In the genomic region with DNA sequence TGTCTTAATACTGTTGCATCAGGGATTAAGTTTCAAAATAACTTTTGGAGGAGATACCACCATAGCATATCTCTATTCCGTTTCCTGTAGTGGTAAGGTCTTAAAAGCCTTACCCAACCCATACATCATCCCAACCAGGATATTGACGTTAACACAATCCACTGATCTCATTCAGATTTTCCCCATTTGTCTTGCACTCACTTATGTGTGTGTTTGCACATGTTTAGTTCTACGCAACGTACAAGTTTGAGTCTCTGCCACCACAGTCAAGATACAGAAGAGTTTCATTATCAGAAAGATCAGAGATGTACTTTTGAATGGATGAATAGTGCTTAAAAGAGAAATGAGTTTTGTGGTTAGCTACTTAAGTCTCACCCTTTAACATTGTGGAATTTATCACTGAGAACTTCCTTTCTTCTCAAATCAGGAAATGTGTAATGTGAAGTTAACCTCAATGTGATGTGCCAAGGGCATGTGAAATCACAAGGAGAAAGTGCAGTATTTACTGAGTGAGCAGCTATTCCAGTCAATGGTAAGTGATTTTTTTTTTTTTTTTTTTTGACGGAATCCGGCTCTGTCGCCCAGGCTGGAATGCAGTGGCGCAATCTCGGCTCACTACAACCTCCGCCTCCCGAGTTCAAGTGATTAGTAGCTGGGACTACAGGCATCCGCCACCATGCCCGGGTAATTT, we compare ENCODE assay signal across 21 cellular contexts.
DNase-seq lines count a peak whose midpoint lies in the region; ATAC-seq and TF ChIP-seq lines count a peak whose summit lies in the region.
"Had no signal": no experiment of that assay in that cellular context is flagged by ENCODE, and none has a peak within 500 bp of the region (broad histone marks: within the 10 kb centered on the region; RNA-seq: fewer than 3 reads in every experiment).

No MANE protein-coding gene starts in this region.

- no peak overlapping the region for H3K14ac ChIP-seq in mesenchymal stem cell (ENCODE audit: low read length in 2 of 2)

- no peak overlapping the region for H3K4ac ChIP-seq in mesenchymal stem cell (ENCODE audit: low read depth in 1 of 2, low read length in 2 of 2)

- in situ Hi-C loops in astrocyte of the cerebellum (cut with HindIII; ENCODE audit: low sequenced_read_pairs), result no loop called here

- no peak overlapping the region for H3K23ac ChIP-seq in mesenchymal stem cell (ENCODE audit: low read length in 2 of 2)

- no peak for ATAC-seq in GM18520 (IDR thresholded peaks at IDR 0.05; ENCODE audit: unreplicated experiment)
- ATAC-seq in HG02970 (IDR thresholded peaks at IDR 0.05; ENCODE audit: low FRiP score, unreplicated experiment), result no peak
- ATAC-seq: body of pancreas, GM23338, pancreas had no signal

- H3K9me2 ChIP-seq in Loucy (replicated peaks; ENCODE audit: low read depth, low read length), result no peaks in the 10 kb centered on the region

- no peak overlapping the region for H2BK5ac ChIP-seq in mesenchymal stem cell (ENCODE audit: low read depth, low read length, poor library complexity, severe bottlenecking)

- H2BK120ac ChIP-seq in mesenchymal stem cell (ENCODE audit: low read depth, low read length), result no peak overlapping the region

- H2AFZ ChIP-seq in Loucy (ENCODE audit: low read length), result no peak overlapping the region
- no peak overlapping the region for H2AFZ ChIP-seq in mesenchymal stem cell (ENCODE audit: low read depth, low read length)
- H2AFZ ChIP-seq: GM23338 had no signal

- no peaks in the 10 kb centered on the region for H3F3A ChIP-seq in Loucy (ENCODE audit: low read depth)

- H3K4me3 ChIP-seq in BLaER1 treated with 17β-estradiol and CSF1 and Interleukin-3, amounts not matched to agents 10 nM and 100 nM, result no peak overlapping the region
- H3K4me3 ChIP-seq in Loucy (ENCODE audit: low read length, poor library complexity, severe bottlenecking) (no peak overlapping the region), astrocyte of the cerebellum (ENCODE audit: low read depth, low read length) (no peak overlapping the region), mesenchymal stem cell (ENCODE audit: insufficient read depth in 1 of 2, low read depth in 1 of 2, low read length in 2 of 2) (no peak overlapping the region), dorsolateral prefrontal cortex (no peak overlapping the region)
- H3K4me3 ChIP-seq: body of pancreas, GM23338, pancreas, spleen, uterus had no signal

- H3K4me1 ChIP-seq in BLaER1 treated with 17β-estradiol and CSF1 and Interleukin-3, amounts not matched to agents 10 nM and 100 nM, result peaks cover 0 to 16% (median 14%) of the 10 kb centered on the region in 10 experiments; a peak in 16 of 20 replicates
- H3K4me1 ChIP-seq in Loucy (ENCODE audit: insufficient read depth, low read length, poor library complexity, severe bottlenecking) (no peaks in the 10 kb centered on the region), mesenchymal stem cell (ENCODE audit: control insufficient read depth, insufficient read depth, low read depth, low read length) (no peaks in the 10 kb centered on the region)
- H3K4me1 ChIP-seq: spleen, uterus had no signal

- H3K79me2 ChIP-seq in Loucy (ENCODE audit: insufficient read depth, low read length), result no peaks in the 10 kb centered on the region

- no peak overlapping the region for H2BK15ac ChIP-seq in mesenchymal stem cell (ENCODE audit: low read depth, poor library complexity, severe bottlenecking)

- intact Hi-C loops in dorsolateral prefrontal cortex (cut with DNase I), result no loop called here

- H2BK12ac ChIP-seq in mesenchymal stem cell (ENCODE audit: low read length in 2 of 2), result no peak overlapping the region

- H4K20me1 ChIP-seq in BLaER1 treated with 17β-estradiol and CSF1 and Interleukin-3, amounts not matched to agents 10 nM and 100 nM, result no peaks in the 10 kb centered on the region
- H4K20me1 ChIP-seq in Loucy (ENCODE audit: insufficient read depth, low read length, poor library complexity, severe bottlenecking), result no peaks in the 10 kb centered on the region

- H3K18ac ChIP-seq in mesenchymal stem cell (ENCODE audit: low read depth in 1 of 2, low read length in 2 of 2), result no peak overlapping the region

- no peak overlapping the region for H4K91ac ChIP-seq in mesenchymal stem cell (ENCODE audit: low read length)

- H3K4me2 ChIP-seq in BLaER1 treated with 17β-estradiol and CSF1 and Interleukin-3, amounts not matched to agents 10 nM and 100 nM, result peak overlapping the region; percentile 5 to 46 (median 31); a peak in 19 of 22 replicates
- H3K4me2 ChIP-seq in Loucy (ENCODE audit: low read depth, low read length, poor library complexity, severe bottlenecking) (peak overlapping the region; percentile 33), mesenchymal stem cell (ENCODE audit: low read length, poor library complexity, severe bottlenecking) (no peak overlapping the region)
- H3K4me2 ChIP-seq: GM23338 had no signal

- H3K9ac ChIP-seq in BLaER1 treated with 17β-estradiol and CSF1 and Interleukin-3, amounts not matched to agents 10 nM and 100 nM, result no peak overlapping the region
- no peak overlapping the region for H3K9ac ChIP-seq in Loucy (ENCODE audit: low read depth, low read length, poor library complexity, severe bottlenecking)
- H3K9ac ChIP-seq in mesenchymal stem cell (ENCODE audit: low read length), result no peak overlapping the region

- no peak overlapping the region for H4K8ac ChIP-seq in mesenchymal stem cell (ENCODE audit: low read length)

- peaks cover 14 to 38% (median 24%) of the 10 kb centered on the region in 11 experiments; a peak in 20 of 22 replicates for H3K9me3 ChIP-seq in BLaER1 treated with 17β-estradiol and CSF1 and Interleukin-3, amounts not matched to agents 10 nM and 100 nM (replicated peaks in 1 of 11)
- H3K9me3 ChIP-seq in Loucy (ENCODE audit: insufficient read depth, low read depth, low read length) (no peaks in the 10 kb centered on the region), mesenchymal stem cell (ENCODE audit: control insufficient read depth, low read length) (peaks cover 4% of the 10 kb centered on the region)
- H3K9me3 ChIP-seq: body of pancreas, pancreas, uterus had no signal

- H3K79me1 ChIP-seq in mesenchymal stem cell (replicated peaks; ENCODE audit: low read length, poor library complexity, severe bottlenecking), result no peaks in the 10 kb centered on the region

- H3K36me3 ChIP-seq in BLaER1 treated with 17β-estradiol and CSF1 and Interleukin-3, amounts not matched to agents 10 nM and 100 nM, result no peaks in the 10 kb centered on the region
- no peaks in the 10 kb centered on the region for H3K36me3 ChIP-seq in Loucy (ENCODE audit: insufficient read depth, low read length)
- no peaks in the 10 kb centered on the region for H3K36me3 ChIP-seq in mesenchymal stem cell (ENCODE audit: control insufficient read depth in 1 of 2, insufficient read depth in 2 of 2, low read depth in 1 of 2, low read length in 2 of 2)
- H3K36me3 ChIP-seq: pancreas, spleen, uterus had no signal

- H3K27me3 ChIP-seq in BLaER1 treated with 17β-estradiol and CSF1 and Interleukin-3, amounts not matched to agents 10 nM and 100 nM, result no peaks in the 10 kb centered on the region
- H3K27me3 ChIP-seq in Loucy (ENCODE audit: insufficient read depth, low read length, poor library complexity, severe bottlenecking), result peaks cover 6% of the 10 kb centered on the region
- H3K27me3 ChIP-seq in mesenchymal stem cell (ENCODE audit: control insufficient read depth in 1 of 2, insufficient read depth in 1 of 2, low read length in 2 of 2), result no peaks in the 10 kb centered on the region
- no peaks in the 10 kb centered on the region for H3K27me3 ChIP-seq in dorsolateral prefrontal cortex
- H3K27me3 ChIP-seq: body of pancreas, pancreas, spleen, uterus had no signal

- 78% methylated on average over 9 of the region's 13 CpGs for WGBS in mesenchymal stem cell

- H3K27ac ChIP-seq in BLaER1 treated with 17β-estradiol and CSF1 and Interleukin-3, amounts not matched to agents 10 nM and 100 nM, result peak overlapping the region in 9 of 11 experiments; percentile 8 to 54 (median 35); a peak in 10 of 22 replicates
- H3K27ac ChIP-seq in mesenchymal stem cell (ENCODE audit: low read length, poor library complexity, severe bottlenecking) (no peak overlapping the region), dorsolateral prefrontal cortex (no peak overlapping the region)
- H3K27ac ChIP-seq: body of pancreas, HL-60, pancreas, spleen, uterus had no signal

- no peak for TF ChIP-seq CTCF in Loucy (conservative IDR thresholded peaks at IDR 0.05; ENCODE audit: low read length)
- no peak for TF ChIP-seq CTCF in astrocyte of the cerebellum (IDR thresholded peaks at IDR 0.05; ENCODE audit: low read depth, low read length, missing control alignments)
- no peak for TF ChIP-seq CTCF in dorsolateral prefrontal cortex (IDR thresholded peaks at IDR 0.05 in 54 of 56, conservative IDR thresholded peaks at IDR 0.05 in 2 of 56; ENCODE audit: low read depth in 1 of 56, partially characterized antibody in 56 of 56)

- DNase-seq in astrocyte of the cerebellum (ENCODE audit: low read depth) (peak; percentile 59), mesenchymal stem cell (peak; percentile 91), dorsolateral prefrontal cortex (no peak), C1 segment of cervical spinal cord (lab: John Stamatoyannopoulos, UW) (no peak)
- DNase-seq: activated CD4-positive, alpha-beta memory T cell treated with anti-CD3 and anti-CD28 coated beads for 36 hours; activated effector memory CD4-positive, alpha-beta T cell treated with anti-CD3 and anti-CD28 coated beads, Interleukin-2, amount 50 U/mL, for 16 hours; body of pancreas; dermis blood vessel endothelial cell; NCI-H1694; NCI-H510A; pancreas; SHP77 treated with DMSO at 0.1 percent for 48 hours; spleen; stimulated activated naive CD4-positive, alpha-beta T cell treated with Interleukin-2 at 50 U/mL for 16 hours; uterus had no signal

- no peak overlapping the region for H2AK5ac ChIP-seq in mesenchymal stem cell (ENCODE audit: low read length, severe bottlenecking)

Comparison
In these comparisons a context has a peak if more than half of its experiments do, and no peak if none do; other contexts are left out.
1. H3K27ac ChIP-seq: peak in BLaER1 treated with 17β-estradiol and CSF1 and Interleukin-3, amounts not matched to agents 10 nM and 100 nM (9 of 11); none in mesenchymal stem cell (single experiment) and dorsolateral prefrontal cortex (0 of 59).
2. DNase-seq: peak in astrocyte of the cerebellum (single experiment) and mesenchymal stem cell (single experiment); none in dorsolateral prefrontal cortex (0 of 10) and C1 segment of cervical spinal cord (0 of 14).